ENCODE assay signal across 19 cellular contexts in the genomic region with DNA sequence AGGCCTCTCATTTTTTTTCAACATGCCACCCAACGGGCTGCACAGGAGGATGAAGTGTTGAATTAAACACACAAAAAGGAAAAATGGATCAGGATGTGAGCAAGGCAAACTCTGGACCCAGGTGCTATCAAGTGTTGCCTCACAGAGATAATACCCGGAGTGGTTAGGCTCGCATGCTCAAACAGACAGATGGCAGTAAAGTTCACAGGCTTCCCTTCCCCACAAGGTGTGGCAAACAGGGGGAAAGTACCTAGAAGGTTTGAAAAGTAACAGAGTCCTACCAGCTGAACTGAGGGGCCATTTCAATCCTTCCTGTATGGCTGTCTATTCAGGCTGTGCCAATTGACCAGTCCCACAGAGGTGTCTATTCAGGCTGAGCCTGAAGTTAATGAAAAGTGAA.
DNase-seq lines count a peak whose midpoint lies in the region; ATAC-seq and FAIRE-seq lines count a peak whose summit lies in the region.
"Had no signal": no experiment of that assay in that cellular context is flagged by ENCODE, and none has a peak within 500 bp of the region (broad histone marks: within the 10 kb centered on the region; RNA-seq: fewer than 3 reads in every experiment).

No MANE protein-coding gene starts in this region.

- intact Hi-C loops in naive thymus-derived CD4-positive, alpha-beta T cell (cut with micrococcal nuclease): no loop called here

- H3K36me3 Mint-ChIP-seq in naive thymus-derived CD4-positive, alpha-beta T cell: no peaks in the 10 kb centered on the region
- H3K36me3 Mint-ChIP-seq: activated naive CD4-positive, alpha-beta T cell treated with anti-CD3 and anti-CD28 coated beads, Interleukin-2, amount 50 U/mL, for 24 hours; stimulated activated effector memory CD8-positive, alpha-beta T cell treated with anti-CD3 and anti-CD28 coated beads, Interleukin-12 subunit alpha, Interleukin-12 subunit beta, amount 100 ng/mL, for 72 hours had no signal

- H3K9me3 Mint-ChIP-seq in naive thymus-derived CD4-positive, alpha-beta T cell: peaks cover 0 to 22% (median 10%) of the 10 kb centered on the region in 11 donors

- 14 to 59% (median 30%) methylated on average over 3 of the region's 3 CpGs for WGBS in small intestine, 3 donors

- no peaks in the 10 kb centered on the region for H3K9me3 ChIP-seq in small intestine (ENCODE audit: control insufficient read depth, low read depth)
- H3K9me3 ChIP-seq in naive thymus-derived CD4-positive, alpha-beta T cell (ENCODE audit: control insufficient read depth in 2 of 3, low read length in 3 of 3): no peaks in the 10 kb centered on the region

- H3K4me3 ChIP-seq in small intestine (ENCODE audit: low read depth in 1 of 2, low read length in 2 of 2): no peak overlapping the region
- no peak overlapping the region for H3K4me3 ChIP-seq in naive thymus-derived CD4-positive, alpha-beta T cell (ENCODE audit: low read length)
- H3K4me3 ChIP-seq: BLaER1, cardiac muscle cell had no signal

- CTCF ChIA-PET in naive thymus-derived CD4-positive, alpha-beta T cell (lab: Charles Lee): no interaction called here

- H3K4me1 Mint-ChIP-seq in naive thymus-derived CD4-positive, alpha-beta T cell: no peaks in the 10 kb centered on the region
- H3K4me1 Mint-ChIP-seq: activated naive CD4-positive, alpha-beta T cell treated with anti-CD3 and anti-CD28 coated beads, Interleukin-2, amount 50 U/mL, for 24 hours; stimulated activated effector memory CD8-positive, alpha-beta T cell treated with anti-CD3 and anti-CD28 coated beads, Interleukin-12 subunit alpha, Interleukin-12 subunit beta, amount 100 ng/mL, for 72 hours had no signal

- no peak overlapping the region for H3K4me3 Mint-ChIP-seq in naive thymus-derived CD4-positive, alpha-beta T cell
- H3K4me3 Mint-ChIP-seq: activated naive CD4-positive, alpha-beta T cell treated with anti-CD3 and anti-CD28 coated beads, Interleukin-2, amount 50 U/mL, for 24 hours; neural crest cell; stimulated activated effector memory CD8-positive, alpha-beta T cell treated with anti-CD3 and anti-CD28 coated beads, Interleukin-12 subunit alpha, Interleukin-12 subunit beta, amount 100 ng/mL, for 72 hours had no signal

- H3K27ac ChIP-seq in small intestine (ENCODE audit: low read depth in 1 of 2, low read length in 1 of 2): no peak overlapping the region
- H3K27ac ChIP-seq in naive thymus-derived CD4-positive, alpha-beta T cell (ENCODE audit: low read depth, low read length): no peak overlapping the region
- H3K27ac ChIP-seq: BLaER1, cardiac muscle cell had no signal

- DNase-seq in small intestine: peak; percentile 77
- DNase-seq in amniotic stem cell (lab: John Stamatoyannopoulos, UW): no peak
- no peak for DNase-seq in naive thymus-derived CD4-positive, alpha-beta T cell
- DNase-seq: activated CD4-positive, alpha-beta T cell treated with anti-CD3 and anti-CD28 coated beads for 1 hour; DMS79 treated with DMSO at 0.1 percent for 48 hours; effector CD4-positive, alpha-beta T cell; mammary epithelial cell; NCI-H146; NCI-H526; trophoblast cell had no signal

- ATAC-seq in GM19025 (IDR thresholded peaks at IDR 0.05; ENCODE audit: low read depth, unreplicated experiment) (peak; percentile 88), HG02759 (IDR thresholded peaks at IDR 0.05; ENCODE audit: unreplicated experiment) (peak; percentile 87), HG03565 (IDR thresholded peaks at IDR 0.05; ENCODE audit: unreplicated experiment) (peak; percentile 76), GM19328 (IDR thresholded peaks at IDR 0.05; ENCODE audit: unreplicated experiment) (no peak)
- no peak for ATAC-seq in naive thymus-derived CD4-positive, alpha-beta T cell
- ATAC-seq: stimulated activated effector memory CD8-positive, alpha-beta T cell treated with anti-CD3 and anti-CD28 coated beads, Interleukin-12 subunit alpha, Interleukin-12 subunit beta, amount 100 ng/mL, for 72 hours had no signal

- no peak overlapping the region for H3K27ac Mint-ChIP-seq in naive thymus-derived CD4-positive, alpha-beta T cell
- H3K27ac Mint-ChIP-seq: activated naive CD4-positive, alpha-beta T cell treated with anti-CD3 and anti-CD28 coated beads, Interleukin-2, amount 50 U/mL, for 24 hours; stimulated activated effector memory CD8-positive, alpha-beta T cell treated with anti-CD3 and anti-CD28 coated beads, Interleukin-12 subunit alpha, Interleukin-12 subunit beta, amount 100 ng/mL, for 72 hours had no signal

- H3K27me3 ChIP-seq in small intestine (ENCODE audit: control insufficient read depth in 2 of 2, insufficient read depth in 2 of 2, low read length in 2 of 2): no peaks in the 10 kb centered on the region
- no peaks in the 10 kb centered on the region for H3K27me3 ChIP-seq in naive thymus-derived CD4-positive, alpha-beta T cell (ENCODE audit: control insufficient read depth in 2 of 2, insufficient read depth in 2 of 2, low read length in 2 of 2)
- H3K27me3 ChIP-seq: BLaER1, cardiac muscle cell had no signal

- no peaks in the 10 kb centered on the region for H3K27me3 Mint-ChIP-seq in naive thymus-derived CD4-positive, alpha-beta T cell
- H3K27me3 Mint-ChIP-seq: activated naive CD4-positive, alpha-beta T cell treated with anti-CD3 and anti-CD28 coated beads, Interleukin-2, amount 50 U/mL, for 24 hours had no signal

- POLR2A ChIA-PET in naive thymus-derived CD4-positive, alpha-beta T cell (lab: Charles Lee): no interaction called here

- H3K4me1 ChIP-seq in small intestine (ENCODE audit: control insufficient read depth in 2 of 2, insufficient read depth in 1 of 2, low read depth in 1 of 2, low read length in 1 of 2): no peaks in the 10 kb centered on the region
- no peaks in the 10 kb centered on the region for H3K4me1 ChIP-seq in naive thymus-derived CD4-positive, alpha-beta T cell (ENCODE audit: control insufficient read depth in 2 of 2, insufficient read depth in 2 of 2, low read length in 2 of 2)
- H3K4me1 ChIP-seq: BLaER1 had no signal

- no peak for FAIRE-seq in small intestine (lab: Jason Lieb, UNC)

- no peaks in the 10 kb centered on the region for H3K36me3 ChIP-seq in small intestine (ENCODE audit: control insufficient read depth in 2 of 2, insufficient read depth in 2 of 2, low read length in 2 of 2)
- no peaks in the 10 kb centered on the region for H3K36me3 ChIP-seq in naive thymus-derived CD4-positive, alpha-beta T cell (ENCODE audit: control insufficient read depth in 2 of 3, insufficient read depth in 3 of 3, low read length in 3 of 3)
- H3K36me3 ChIP-seq: BLaER1, cardiac muscle cell had no signal

Comparison
In these comparisons a context has a peak if more than half of its experiments do, and no peak if none do; other contexts are left out.
1. ATAC-seq: peak in GM19025 (single experiment), HG02759 (single experiment) and HG03565 (single experiment); none in GM19328 (single experiment) and naive thymus-derived CD4-positive, alpha-beta T cell (single experiment).